Comparison of ENCODE assay signal across 8 cellular contexts in the genomic region with DNA sequence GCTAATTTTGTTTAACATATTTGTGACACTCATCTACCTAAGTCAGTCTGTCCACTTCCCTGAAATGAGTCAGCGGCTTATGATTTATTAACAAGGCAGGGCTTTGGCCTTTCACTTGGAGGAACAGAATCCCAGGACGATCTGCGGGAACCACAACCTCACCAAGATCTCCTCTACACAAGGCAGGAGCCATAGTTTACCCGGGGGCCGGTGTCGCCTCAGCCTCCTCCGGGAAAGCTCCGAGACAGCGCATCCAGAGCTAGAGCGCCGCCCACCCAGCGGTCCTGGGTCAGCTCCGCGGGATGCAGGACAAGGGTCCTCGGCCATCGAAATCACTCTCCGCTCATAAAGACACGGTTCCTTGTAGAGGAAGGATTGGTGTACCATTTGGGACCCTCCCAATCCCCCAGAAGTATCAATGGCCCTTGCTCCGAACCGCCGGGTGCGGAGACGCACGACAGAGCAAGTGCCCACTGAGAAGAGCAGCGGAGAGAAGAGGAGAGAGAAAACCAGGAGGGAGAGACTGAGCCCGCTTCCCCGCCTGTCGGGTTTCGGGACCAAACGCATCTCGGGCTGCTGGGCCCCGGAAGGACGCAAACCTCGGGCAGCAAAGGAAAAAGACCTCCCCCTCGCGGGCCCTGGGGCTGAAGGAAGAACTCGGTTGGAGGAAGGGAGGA. TPM values are rescaled to one million over a fixed set of nuclear protein-coding genes. Genes with fewer than 3 reads are reported as not detected.
DNase-seq lines count a peak whose midpoint lies in the region; ATAC-seq lines count a peak whose summit lies in the region.

No MANE protein-coding gene starts in this region.

- H3K9ac ChIP-seq in iPS-18a (ENCODE audit: low read length) = no peak overlapping the region

- peak overlapping the region; percentile 39 for H3K4me3 Mint-ChIP-seq in activated naive CD4-positive, alpha-beta T cell treated with anti-CD3 and anti-CD28 coated beads for 36 hours
- H3K4me3 Mint-ChIP-seq in activated naive CD8-positive, alpha-beta T cell treated with anti-CD3 and anti-CD28 coated beads for 36 hours = peak overlapping the region; percentile 62
- peak overlapping the region; percentile 47 for H3K4me3 Mint-ChIP-seq in stimulated activated effector memory CD8-positive, alpha-beta T cell treated with anti-CD3 and anti-CD28 coated beads, Interleukin-12 subunit alpha, Interleukin-12 subunit beta, amount 100 ng/mL, for 72 hours

- peaks cover 4% of the 10 kb centered on the region for H3K4me1 ChIP-seq in iPS-18a (ENCODE audit: control insufficient read depth, low read depth, low read length)

- CTCF ChIA-PET in activated naive CD4-positive, alpha-beta T cell treated with anti-CD3 and anti-CD28 coated beads for 36 hours (lab: Charles Lee) = no interaction called here

- no peak overlapping the region for H3K27ac ChIP-seq in iPS-18a (ENCODE audit: low read length)

- H3K4me1 Mint-ChIP-seq in activated naive CD4-positive, alpha-beta T cell treated with anti-CD3 and anti-CD28 coated beads for 36 hours (ENCODE audit: low read depth) = peaks cover 24% of the 10 kb centered on the region
- H3K4me1 Mint-ChIP-seq in activated naive CD8-positive, alpha-beta T cell treated with anti-CD3 and anti-CD28 coated beads for 36 hours = peaks cover 25% of the 10 kb centered on the region
- H3K4me1 Mint-ChIP-seq in stimulated activated effector memory CD8-positive, alpha-beta T cell treated with anti-CD3 and anti-CD28 coated beads, Interleukin-12 subunit alpha, Interleukin-12 subunit beta, amount 100 ng/mL, for 72 hours = peaks cover 25% of the 10 kb centered on the region

- no peaks in the 10 kb centered on the region for H3K36me3 ChIP-seq in iPS-18a (ENCODE audit: control insufficient read depth, low read depth, low read length)

- intact Hi-C loops in activated naive CD4-positive, alpha-beta T cell treated with anti-CD3 and anti-CD28 coated beads for 36 hours (cut with micrococcal nuclease) = loop anchor here (2.0 kb wide), 1 partner anchor 19 kb away; no protein-coding TSS in a partner anchor

- DNase-seq in activated naive CD4-positive, alpha-beta T cell treated with anti-CD3 and anti-CD28 coated beads for 36 hours = no peak
- DNase-seq in activated naive CD4-positive, alpha-beta T cell (lab: John Stamatoyannopoulos, UW) = no peak
- DNase-seq in activated naive CD8-positive, alpha-beta T cell treated with anti-CD3 and anti-CD28 coated beads for 36 hours = no peak
- DNase-seq in stimulated activated effector memory CD8-positive, alpha-beta T cell treated with anti-CD3 and anti-CD28 coated beads, Interleukin-12 subunit alpha, Interleukin-12 subunit beta, amount 100 ng/mL, for 72 hours (ENCODE audit: low spot score in 2 of 2) = no peak
- DNase-seq in NCI-H510A (lab: John Stamatoyannopoulos, UW) (no peak), NCI-H2196 treated with DMSO at 0.1 percent for 48 hours (lab: John Stamatoyannopoulos, UW; ENCODE audit: unreplicated experiment) (no peak)

- ATAC-seq in stimulated activated effector memory CD8-positive, alpha-beta T cell treated with anti-CD3 and anti-CD28 coated beads, Interleukin-12 subunit alpha, Interleukin-12 subunit beta, amount 100 ng/mL, for 72 hours = no peak
- ATAC-seq in HG03039 (IDR thresholded peaks at IDR 0.05; ENCODE audit: unreplicated experiment) = no peak

- peak overlapping the region; percentile 60 for H3K4me3 ChIP-seq in iPS-18a (ENCODE audit: low read length)

- peaks cover 40% of the 10 kb centered on the region for H3K27me3 Mint-ChIP-seq in activated naive CD4-positive, alpha-beta T cell treated with anti-CD3 and anti-CD28 coated beads for 36 hours (ENCODE audit: low read depth)
- peaks cover 51% of the 10 kb centered on the region for H3K27me3 Mint-ChIP-seq in activated naive CD8-positive, alpha-beta T cell treated with anti-CD3 and anti-CD28 coated beads for 36 hours

- no peaks in the 10 kb centered on the region for H3K9me3 ChIP-seq in iPS-18a (ENCODE audit: control insufficient read depth, low read depth, low read length)

- H3K9me3 Mint-ChIP-seq in activated naive CD4-positive, alpha-beta T cell treated with anti-CD3 and anti-CD28 coated beads for 36 hours = no peaks in the 10 kb centered on the region
- no peaks in the 10 kb centered on the region for H3K9me3 Mint-ChIP-seq in activated naive CD8-positive, alpha-beta T cell treated with anti-CD3 and anti-CD28 coated beads for 36 hours
- H3K9me3 Mint-ChIP-seq in stimulated activated effector memory CD8-positive, alpha-beta T cell treated with anti-CD3 and anti-CD28 coated beads, Interleukin-12 subunit alpha, Interleukin-12 subunit beta, amount 100 ng/mL, for 72 hours = no peaks in the 10 kb centered on the region

- H3K27me3 ChIP-seq in iPS-18a (ENCODE audit: control insufficient read depth, insufficient read depth, low read length) = peaks cover 13% of the 10 kb centered on the region

- no peaks in the 10 kb centered on the region for H3K36me3 Mint-ChIP-seq in activated naive CD4-positive, alpha-beta T cell treated with anti-CD3 and anti-CD28 coated beads for 36 hours (ENCODE audit: low read depth)
- no peaks in the 10 kb centered on the region for H3K36me3 Mint-ChIP-seq in activated naive CD8-positive, alpha-beta T cell treated with anti-CD3 and anti-CD28 coated beads for 36 hours
- H3K36me3 Mint-ChIP-seq in stimulated activated effector memory CD8-positive, alpha-beta T cell treated with anti-CD3 and anti-CD28 coated beads, Interleukin-12 subunit alpha, Interleukin-12 subunit beta, amount 100 ng/mL, for 72 hours = no peaks in the 10 kb centered on the region

- H3K27ac Mint-ChIP-seq in activated naive CD4-positive, alpha-beta T cell treated with anti-CD3 and anti-CD28 coated beads for 36 hours = no peak overlapping the region
- H3K27ac Mint-ChIP-seq in activated naive CD8-positive, alpha-beta T cell treated with anti-CD3 and anti-CD28 coated beads for 36 hours = no peak overlapping the region
- no peak overlapping the region for H3K27ac Mint-ChIP-seq in stimulated activated effector memory CD8-positive, alpha-beta T cell treated with anti-CD3 and anti-CD28 coated beads, Interleukin-12 subunit alpha, Interleukin-12 subunit beta, amount 100 ng/mL, for 72 hours

RNA-seq across cellular contexts. Expression of a gene that starts 13.1 kb away (rescaled TPM):
- total RNA-seq in activated naive CD4-positive, alpha-beta T cell treated with anti-CD3 and anti-CD28 coated beads for 36 hours = 10 to 100 TPM; 17.5 to 18.7 TPM
- 10 to 100 TPM; 20.9 to 21.7 TPM for total RNA-seq in activated naive CD8-positive, alpha-beta T cell treated with anti-CD3 and anti-CD28 coated beads for 36 hours
